ENCODE assay signal across 9 cellular contexts in genomic region chr19:49474545-49474930, GRCh38. TPM values are rescaled to one million over a fixed set of nuclear protein-coding genes. Genes with fewer than 3 reads are reported as not detected.
DNase-seq lines count a peak whose midpoint lies in the region; ATAC-seq and TF ChIP-seq lines count a peak whose summit lies in the region.
"Had no signal": no experiment of that assay in that cellular context is flagged by ENCODE, and none has a peak within 500 bp of the region (broad histone marks: within the 10 kb centered on the region; RNA-seq: fewer than 3 reads in every experiment).

No MANE protein-coding gene starts in this region.

- ATAC-seq in heart left ventricle (no peak), Right ventricle myocardium inferior (no peak), aorta (ENCODE audit: low FRiP score) (peak; percentile 1), HG03025 (IDR thresholded peaks at IDR 0.05; ENCODE audit: low FRiP score, unreplicated experiment) (no peak)

- H2BK5ac ChIP-seq in mesenchymal stem cell (ENCODE audit: low read depth, low read length, poor library complexity, severe bottlenecking), result no peak overlapping the region

- no peak overlapping the region for H2AK5ac ChIP-seq in mesenchymal stem cell (ENCODE audit: low read length, severe bottlenecking)

- H3K9ac ChIP-seq in mesenchymal stem cell (ENCODE audit: low read length), result peak overlapping the region; percentile 89

- whole genome bisulfite sequencing in heart left ventricle, 4 donors, result 14 to 21% (median 16%) methylated on average over 11 of the region's 11 CpGs
- 38% methylated on average over 11 of the region's 11 CpGs for WGBS in mesenchymal stem cell
- whole genome bisulfite sequencing in aorta, 2 donors, result 13 to 14% methylated on average over 11 of the region's 11 CpGs

- peak overlapping the region; percentile 4 to 45 for H3K14ac ChIP-seq in mesenchymal stem cell (ENCODE audit: low read length in 2 of 2)

- no peaks in the 10 kb centered on the region for H3K79me1 ChIP-seq in mesenchymal stem cell (replicated peaks; ENCODE audit: low read length, poor library complexity, severe bottlenecking)

- peak overlapping the region in 1 of 2 experiments; percentile 60 for H3K4ac ChIP-seq in mesenchymal stem cell (ENCODE audit: low read depth in 1 of 2, low read length in 2 of 2)

- intact Hi-C loops in heart left ventricle (cut with DNase I), result loop anchor here in 1 of 10 donors (1.0 kb wide), 1 partner anchor 73 kb away; no protein-coding TSS in a partner anchor
- intact Hi-C loops in Right ventricle myocardium inferior (cut with DNase I), result loop anchor here (2.0 kb wide), 1 partner anchor 72 kb away; no protein-coding TSS in a partner anchor
- intact Hi-C loops in aorta (cut with DNase I), result loop anchor here (2.0 to 5.0 kb wide), 2 partner anchors 72 to 73 kb away; no protein-coding TSS in a partner anchor

- H3K27me3 ChIP-seq in heart left ventricle (peaks cover 0 to 6% (median 0%) of the 10 kb centered on the region in 9 donors), mesenchymal stem cell (ENCODE audit: control insufficient read depth in 1 of 2, insufficient read depth in 1 of 2, low read length in 2 of 2) (peaks cover 0 to 7% of the 10 kb centered on the region in 2 experiments), aorta (ENCODE audit: control insufficient read depth in 1 of 2, insufficient read depth in 2 of 2, low read length in 1 of 2) (no peaks in the 10 kb centered on the region)

- H3K27ac ChIP-seq in heart left ventricle, result peak overlapping the region; percentile 76 to 96 (median 90)
- no peak overlapping the region for H3K27ac ChIP-seq in mesenchymal stem cell (ENCODE audit: low read length, poor library complexity, severe bottlenecking)
- H3K27ac ChIP-seq in aorta (ENCODE audit: low read depth in 1 of 2, low read length in 2 of 2), result no peak overlapping the region

- H3K4me1 Mint-ChIP-seq in brain, result peaks cover 22% of the 10 kb centered on the region

- no peaks in the 10 kb centered on the region for H3K36me3 Mint-ChIP-seq in brain

- H4K91ac ChIP-seq in mesenchymal stem cell (ENCODE audit: low read length), result peak overlapping the region; percentile 95

- no peak for TF ChIP-seq POLR2A in heart left ventricle (IDR thresholded peaks at IDR 0.05)

- no peak overlapping the region for H3K4me2 ChIP-seq in mesenchymal stem cell (ENCODE audit: low read length, poor library complexity, severe bottlenecking)

- H3K27ac Mint-ChIP-seq in brain, result peak overlapping the region in 1 of 5 experiments; percentile 48

- H3K9me3 Mint-ChIP-seq in brain, result no peaks in the 10 kb centered on the region

- H2BK15ac ChIP-seq in mesenchymal stem cell (ENCODE audit: low read depth, poor library complexity, severe bottlenecking), result no peak overlapping the region

- no peak overlapping the region for H2BK120ac ChIP-seq in mesenchymal stem cell (ENCODE audit: low read depth, low read length)

- H3K36me3 ChIP-seq in heart left ventricle (peaks cover 0 to 12% (median 0%) of the 10 kb centered on the region in 9 donors), mesenchymal stem cell (ENCODE audit: control insufficient read depth in 1 of 2, insufficient read depth in 2 of 2, low read depth in 1 of 2, low read length in 2 of 2) (peaks cover 0 to 9% of the 10 kb centered on the region in 2 experiments), aorta (ENCODE audit: control insufficient read depth in 1 of 2, insufficient read depth in 2 of 2, low read length in 1 of 2) (no peaks in the 10 kb centered on the region)

- H3K9me3 ChIP-seq in heart left ventricle (no peaks in the 10 kb centered on the region), mesenchymal stem cell (ENCODE audit: control insufficient read depth, low read length) (no peaks in the 10 kb centered on the region), aorta (ENCODE audit: control insufficient read depth, low read length) (no peaks in the 10 kb centered on the region)

- TF ChIP-seq CTCF in heart left ventricle (IDR thresholded peaks at IDR 0.05) (no peak), brain (conservative IDR thresholded peaks at IDR 0.05) (no peak)

- H3K4me1 ChIP-seq in heart left ventricle (peaks cover 0 to 52% (median 9%) of the 10 kb centered on the region in 12 donors), mesenchymal stem cell (ENCODE audit: control insufficient read depth, insufficient read depth, low read depth, low read length) (peaks cover 14% of the 10 kb centered on the region), aorta (ENCODE audit: control insufficient read depth in 1 of 2, insufficient read depth in 2 of 2, low read length in 2 of 2) (no peaks in the 10 kb centered on the region)

- no peak overlapping the region for H3K23ac ChIP-seq in mesenchymal stem cell (ENCODE audit: low read length in 2 of 2)

- H2BK12ac ChIP-seq in mesenchymal stem cell (ENCODE audit: low read length in 2 of 2), result peak overlapping the region in 1 of 2 experiments; percentile 37

- H3K27me3 Mint-ChIP-seq in brain, result peaks cover 16% of the 10 kb centered on the region

- peak overlapping the region; percentile 46 for H2AFZ ChIP-seq in mesenchymal stem cell (ENCODE audit: low read depth, low read length)

- H3K18ac ChIP-seq in mesenchymal stem cell (ENCODE audit: low read depth in 1 of 2, low read length in 2 of 2), result peak overlapping the region; percentile 65 to 88

- no peak for DNase-seq in heart left ventricle
- DNase-seq in Right ventricle myocardium inferior (ENCODE audit: missing footprints), result no peak
- no peak for DNase-seq in mesenchymal stem cell
- no peak for DNase-seq in aorta
- DNase-seq in NCI-H446 (lab: John Stamatoyannopoulos, UW), result no peak
- DNase-seq in SHP77 treated with DMSO at 0.1 percent for 48 hours (lab: John Stamatoyannopoulos, UW), result no peak

- peak overlapping the region; percentile 33 to 93 (median 68) for H3K4me3 ChIP-seq in heart left ventricle
- peak overlapping the region in 1 of 2 experiments; percentile 84 for H3K4me3 ChIP-seq in mesenchymal stem cell (ENCODE audit: insufficient read depth in 1 of 2, low read depth in 1 of 2, low read length in 2 of 2)
- H3K4me3 ChIP-seq in aorta (ENCODE audit: low read length in 2 of 2), result peak overlapping the region; percentile 85 to 86

- peak overlapping the region; percentile 96 for H4K8ac ChIP-seq in mesenchymal stem cell (ENCODE audit: low read length)

- H3K4me3 Mint-ChIP-seq in brain, result peak overlapping the region in 4 of 5 experiments; percentile 56 to 70 (median 68)

RNA-seq across cellular contexts. Expression of gene FLT3LG, which starts 0.5 kb away (rescaled TPM):
- total RNA-seq in heart left ventricle (10 to 100 TPM in 1 of 9 donors, 1 to 10 TPM in 8; 1.7 to 13.4 (median 2.4) TPM), Right ventricle myocardium inferior (4.7 TPM), aorta (10 to 100 TPM in 1 of 2 donors, 1 to 10 TPM in 1; 6.3 to 17.6 TPM)
- polyA plus RNA-seq in heart left ventricle (1 to 10 TPM; 2.9 to 5.5 TPM), brain (ENCODE audit: insufficient read depth, low read depth, low replicate concordance) (8.0 TPM), aorta (10 to 100 TPM; 15.9 to 36.0 TPM)
- polyA plus RNA-seq in mesenchymal stem cell (2013, experiment 1 of 2), result 11.9 TPM
- 12.5 TPM for polyA plus RNA-seq in mesenchymal stem cell (2013, experiment 2 of 2)
- polyA plus RNA-seq: neural cell had no signal

RNA-seq across cellular contexts. Expression of gene RPL13A, which starts 12.9 kb away (rescaled TPM):
- total RNA-seq in heart left ventricle, result 1,000 to 10,000 TPM in 8 of 9 donors, 100 to 1,000 TPM in 1; 876 to 1,739 (median 1,261) TPM
- 1,000 to 10,000 TPM; 1,194 to 2,850 TPM for polyA plus RNA-seq in heart left ventricle
- 1,486 TPM for total RNA-seq in Right ventricle myocardium inferior
- 2,708 TPM for polyA plus RNA-seq in brain (ENCODE audit: insufficient read depth, low read depth, low replicate concordance)
- 4,918 TPM for polyA plus RNA-seq in mesenchymal stem cell (2013, experiment 1 of 2)
- 4,876 TPM for polyA plus RNA-seq in mesenchymal stem cell (2013, experiment 2 of 2)
- 1,000 to 10,000 TPM; 1,716 to 1,917 TPM for total RNA-seq in aorta
- 1,000 to 10,000 TPM; 3,431 to 4,797 TPM for polyA plus RNA-seq in aorta

RNA-seq across cellular contexts. Expression of gene ALDH16A1, which starts 21.5 kb away (rescaled TPM):
- 10 to 100 TPM in 2 of 9 donors, 1 to 10 TPM in 7; 3.4 to 18.6 (median 8.5) TPM for total RNA-seq in heart left ventricle
- polyA plus RNA-seq in heart left ventricle, result 10 to 100 TPM in 1 of 2 donors, 1 to 10 TPM in 1; 7.3 to 11.7 TPM
- total RNA-seq in Right ventricle myocardium inferior, result 12.7 TPM
- 17.3 TPM for polyA plus RNA-seq in brain (ENCODE audit: insufficient read depth, low read depth, low replicate concordance)
- polyA plus RNA-seq in mesenchymal stem cell (2013, experiment 1 of 2), result 7.6 TPM
- polyA plus RNA-seq in mesenchymal stem cell (2013, experiment 2 of 2), result 6.8 TPM
- 10 to 100 TPM; 17.1 to 23.7 TPM for total RNA-seq in aorta
- 10 to 100 TPM in 1 of 2 donors, 1 to 10 TPM in 1; 4.8 to 62.4 TPM for polyA plus RNA-seq in aorta

RNA-seq across cellular contexts. Expression of gene RPS11, which starts 21.7 kb away (rescaled TPM):
- total RNA-seq in heart left ventricle, result 1,000 to 10,000 TPM in 5 of 9 donors, 100 to 1,000 TPM in 4; 778 to 1,895 (median 1,011) TPM
- polyA plus RNA-seq in heart left ventricle, result 1,000 to 10,000 TPM; 2,258 to 2,723 TPM
- total RNA-seq in Right ventricle myocardium inferior, result 1,100 TPM
- polyA plus RNA-seq in brain (ENCODE audit: insufficient read depth, low read depth, low replicate concordance), result 6,171 TPM
- polyA plus RNA-seq in mesenchymal stem cell (2013, experiment 1 of 2), result 3,021 TPM
- 2,952 TPM for polyA plus RNA-seq in mesenchymal stem cell (2013, experiment 2 of 2)
- total RNA-seq in aorta, result 1,000 to 10,000 TPM; 1,366 to 1,509 TPM
- 1,000 to 10,000 TPM; 4,943 to 7,722 TPM for polyA plus RNA-seq in aorta

RNA-seq across cellular contexts. Expression of gene PIH1D1, which starts 22.9 kb away (rescaled TPM):
- total RNA-seq in heart left ventricle (10 to 100 TPM; 16.3 to 49.9 (median 31.1) TPM), Right ventricle myocardium inferior (32.4 TPM), aorta (10 to 100 TPM; 45.0 to 74.7 TPM)
- polyA plus RNA-seq in heart left ventricle (10 to 100 TPM; 22.6 to 57.6 TPM), brain (ENCODE audit: insufficient read depth, low read depth, low replicate concordance) (93.6 TPM), aorta (100 to 1,000 TPM in 1 of 2 donors, 10 to 100 TPM in 1; 53.7 to 124 TPM)
- polyA plus RNA-seq in mesenchymal stem cell (2013, experiment 1 of 2), result 54.8 TPM
- polyA plus RNA-seq in mesenchymal stem cell (2013, experiment 2 of 2), result 53.7 TPM

Comparison
In these comparisons a context has a peak if more than half of its experiments do, and no peak if none do; other contexts are left out.
1. H3K27ac ChIP-seq: peak in heart left ventricle (12 of 12); none in mesenchymal stem cell (single experiment) and aorta (0 of 2).